32 cellular contexts compared by ENCODE assay signal in the genomic region with DNA sequence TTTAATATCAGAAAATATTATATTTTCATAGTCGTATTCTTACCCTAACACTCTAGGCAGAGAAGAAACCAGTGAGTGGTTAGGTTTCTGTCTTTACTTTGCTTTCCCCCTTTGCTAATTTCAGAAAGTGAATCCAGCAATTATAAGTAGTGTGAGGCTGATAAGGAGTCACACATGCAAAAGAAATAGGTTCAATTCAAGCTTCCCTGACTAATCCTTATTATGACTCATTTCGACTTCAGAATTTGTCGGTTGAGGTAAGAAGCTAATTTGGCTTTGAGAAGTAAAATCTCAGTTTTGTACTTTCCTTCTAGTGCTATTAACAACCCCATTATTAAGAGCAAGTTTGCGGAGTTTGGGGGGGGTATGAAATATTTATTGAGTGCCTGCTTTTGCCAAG. TPM values are rescaled to one million over a fixed set of nuclear protein-coding genes. Genes with fewer than 3 reads are reported as not detected.
DNase-seq lines count a peak whose midpoint lies in the region; ATAC-seq, FAIRE-seq and TF ChIP-seq lines count a peak whose summit lies in the region.
"Had no signal": no experiment of that assay in that cellular context is flagged by ENCODE, and none has a peak within 500 bp of the region (broad histone marks: within the 10 kb centered on the region; RNA-seq: fewer than 3 reads in every experiment).

No MANE protein-coding gene starts in this region.

- TF ChIP-seq EP300 in suprapubic skin (IDR thresholded peaks at IDR 0.05): no peak
- no peak for TF ChIP-seq EP300 in HepG2 (IDR thresholded peaks at IDR 0.05; ENCODE audit: low read depth in 2 of 2, low read length in 2 of 2)
- TF ChIP-seq EP300 in HepG2 (CRISPR knock-in tag; IDR thresholded peaks at IDR 0.05; ENCODE audit: borderline replicate concordance): no peak

- H3K79me2 ChIP-seq in HepG2 (ENCODE audit: insufficient read depth, low read length): no peaks in the 10 kb centered on the region

- in situ Hi-C loops in Caki2 (cut with HindIII; ENCODE audit: low pct_unique_long_range_greater_than_20kb, low sequenced_read_pairs): no loop called here
- in situ Hi-C loops in HepG2 (cut with HindIII; ENCODE audit: extremely low pct_ligation_motif_present, low pct_unique_long_range_greater_than_20kb): no loop called here

- CTCF ChIA-PET in HepG2 (lab: Yijun Ruan, JAX; ENCODE audit: low intra/inter-chr PET ratio, low total read pairs): no interaction called here

- H3K36me3 ChIP-seq in suprapubic skin (no peaks in the 10 kb centered on the region), HepG2 (replicated peaks in 1 of 2; ENCODE audit: control insufficient read depth in 1 of 2, insufficient read depth in 2 of 2, low read length in 2 of 2) (no peaks in the 10 kb centered on the region)
- H3K36me3 ChIP-seq: breast epithelium had no signal

- POLR2A ChIA-PET in HepG2 (lab: Yijun Ruan, JAX): no interaction called here

- H3K27ac ChIP-seq in suprapubic skin (no peak overlapping the region), HepG2 (ENCODE audit: extremely low read length, insufficient read depth, low read length) (no peak overlapping the region)
- H3K27ac ChIP-seq: breast epithelium, GM23248, HL-60, PC-9, skin epidermis had no signal

- H3K4me3 ChIP-seq in suprapubic skin: no peak overlapping the region
- H3K4me3 ChIP-seq in HepG2 (replicated peaks in 1 of 3; ENCODE audit: insufficient read depth in 1 of 3, low read depth in 2 of 3, low read length in 3 of 3): no peak overlapping the region
- H3K4me3 ChIP-seq: breast epithelium, GM23248, PC-9, skin epidermis had no signal

- TF ChIP-seq RAD21 in HepG2 (CRISPR knock-in tag; IDR thresholded peaks at IDR 0.05): no peak

- WGBS in suprapubic skin: 87% methylated on average over 4 of the region's 4 CpGs
- WGBS in HepG2 (ENCODE audit: low lambda C conversion rate): 11% methylated on average over 4 of the region's 4 CpGs

- H3K27me3 ChIP-seq in suprapubic skin (no peaks in the 10 kb centered on the region), HepG2 (ENCODE audit: control insufficient read depth in 1 of 2, insufficient read depth in 2 of 2, low read length in 2 of 2) (no peaks in the 10 kb centered on the region; a peak in 1 of 5 replicates)
- H3K27me3 ChIP-seq: BE2C, breast epithelium had no signal

- peaks cover 5% of the 10 kb centered on the region for H3K4me1 ChIP-seq in suprapubic skin
- no peaks in the 10 kb centered on the region for H3K4me1 ChIP-seq in HepG2 (ENCODE audit: insufficient read depth, low read length)
- H3K4me1 ChIP-seq: breast epithelium had no signal

- no peak overlapping the region for H3K4me2 ChIP-seq in HepG2 (ENCODE audit: low read depth, low read length)
- H3K4me2 ChIP-seq: PC-9 had no signal

- no peak for FAIRE-seq in HepG2 (lab: Jason Lieb, UNC)
- FAIRE-seq: colon, endothelial cell of umbilical vein, GM12892, TTC549 had no signal

- H3K9me3 ChIP-seq in suprapubic skin (no peaks in the 10 kb centered on the region), HepG2 (ENCODE audit: low read length) (no peaks in the 10 kb centered on the region)
- H3K9me3 ChIP-seq: BE2C, breast epithelium had no signal

- no peak overlapping the region for H2AFZ ChIP-seq in HepG2 (ENCODE audit: low read length)
- H2AFZ ChIP-seq: GM23248, PC-9 had no signal

- no TSS peak for BruUV-seq in HepG2 (replicated peaks; lab: Mats Ljungman, UMichigan)

- intact Hi-C loops in HepG2 (cut with micrococcal nuclease; ENCODE audit: unreplicated experiment): no loop called here

- no peak for TF ChIP-seq CTCF in suprapubic skin (IDR thresholded peaks at IDR 0.05)
- TF ChIP-seq CTCF in HepG2 (CRISPR knock-in tag; IDR thresholded peaks at IDR 0.05): no peak

- TF ChIP-seq POLR2A in suprapubic skin (IDR thresholded peaks at IDR 0.05) (no peak), HepG2 (IDR thresholded peaks at IDR 0.05; ENCODE audit: insufficient read depth in 1 of 2, low read depth in 2 of 2, low read length in 2 of 2) (no peak)

- ATAC-seq in HG02852 (IDR thresholded peaks at IDR 0.05; ENCODE audit: unreplicated experiment) (peak; percentile 43), esophagus mucosa (peak; percentile 35), HG03520 (IDR thresholded peaks at IDR 0.05; ENCODE audit: unreplicated experiment) (no peak), HepG2 (no peak)
- ATAC-seq: activated CD8-positive, alpha-beta T cell treated with anti-CD3 and anti-CD28 coated beads for 36 hours; CD8-positive, alpha-beta T cell; left colon; natural killer cell treated with Interleukin-12 subunit alpha and Interleukin-12 subunit beta and Interleukin-15 and Interleukin-18, amount 100 ng/mL, for 72 hours; Right ventricle myocardium inferior; stimulated activated memory B cell treated with anti-CD40 and anti-IgM and Interleukin-4, amounts not matched to agents 10 μg/mL and 1 μg/mL and 100 μg/mL, for 72 hours; T-helper 17 cell had no signal

- H3K9ac ChIP-seq in HepG2 (ENCODE audit: insufficient read depth, low read depth, low read length): no peak overlapping the region
- H3K9ac ChIP-seq: GM23248 had no signal

- DNase-seq in Caki2 (ENCODE audit: low read depth) (peak; percentile 6), OCI-M1 (lab: John Stamatoyannopoulos, UW) (peak; percentile 26), suprapubic skin (ENCODE audit: low spot score in 2 of 2) (no peak), HepG2 (ENCODE audit: low spot score) (no peak), DMS153 (lab: John Stamatoyannopoulos, UW) (no peak)
- DNase-seq: activated CD8-positive, alpha-beta memory T cell treated with anti-CD3 and anti-CD28 coated beads, Interleukin-2, amount 50 U/mL, for 48 hours; activated CD8-positive, alpha-beta T cell treated with anti-CD3 and anti-CD28 coated beads for 36 hours; activated naive CD4-positive, alpha-beta T cell treated with anti-CD3 and anti-CD28 coated beads for 36 hours; amygdala; BE2C; CD8-positive, alpha-beta T cell; DMS 273 treated with DMSO at 0.1 percent for 48 hours; GM23248; hypothalamus; left colon; PC-9; T-helper 17 cell had no signal

- H4K20me1 ChIP-seq in HepG2 (ENCODE audit: insufficient read depth, low read length): no peaks in the 10 kb centered on the region

TF ChIP-seq in HepG2, 621 proteins besides CTCF, POLR2A, EP300 and RAD21:
- TF ChIP-seq ARNT (IDR thresholded peaks at IDR 0.05): no peak
- no peak for TF ChIP-seq MED8 (CRISPR knock-in tag; IDR thresholded peaks at IDR 0.05; ENCODE audit: insufficient replicate concordance)
TF ChIP-seq in HepG2: peak in this region for 0.

RNA-seq across cellular contexts. Expression of a gene that starts 22.4 kb away (rescaled TPM):
- 0.70 and 1.2 TPM in 2 replicates for total RNA-seq in Caki2 (2014; rRNA removed; shearing (Covaris generic); ENCODE audit: low replicate concordance)
- total RNA-seq in esophagus mucosa (0.40 TPM), suprapubic skin (10 to 100 TPM in 1 of 4 donors, 1 to 10 TPM in 3; 2.8 to 10.1 (median 4.6) TPM), HepG2 (2016; rRNA removed; fragmentation: Illumina TruSeq; extraction: Trizol) (not detected in 2 replicates)
- not detected in 2 replicates for total RNA-seq in HepG2 (2016; cell fraction: cytosol; rRNA removed; fragmentation: Illumina TruSeq; extraction: Trizol; ENCODE audit: low read depth)
- not detected in 2 replicates for total RNA-seq in HepG2 (2016; cell fraction: insoluble cytoplasmic fraction; rRNA removed; fragmentation: Illumina TruSeq; extraction: Trizol)
- total RNA-seq in HepG2 (2016; cell fraction: membrane; rRNA removed; fragmentation: Illumina TruSeq; extraction: Trizol): not detected in 2 replicates
- total RNA-seq in HepG2 (2016; cell fraction: nucleus; rRNA removed; fragmentation: Illumina TruSeq; extraction: Trizol): not detected in 2 replicates
- polyA plus RNA-seq in HepG2 (2011; rRNA removed): not detected in 2 replicates
- not detected in 2 replicates for polyA plus RNA-seq in HepG2 (2011; cell fraction: cytosol; rRNA removed)
- not detected in 2 replicates for polyA plus RNA-seq in HepG2 (2011; cell fraction: nucleus; rRNA removed)
- polyA plus RNA-seq in HepG2 (2012): not detected in 2 replicates
- polyA plus RNA-seq in HepG2 (2016; cell fraction: cytosol; fragmentation: Illumina TruSeq; extraction: Trizol; ENCODE audit: low read depth): not detected in 2 replicates
- polyA plus RNA-seq in HepG2 (2016; cell fraction: insoluble cytoplasmic fraction; fragmentation: Illumina TruSeq; extraction: Trizol; ENCODE audit: low read depth): not detected in 2 replicates
- not detected in 2 replicates for polyA plus RNA-seq in HepG2 (2016; cell fraction: membrane; fragmentation: Illumina TruSeq; extraction: Trizol; ENCODE audit: low read depth)
- polyA plus RNA-seq in HepG2 (2016; cell fraction: nucleus; fragmentation: Illumina TruSeq; extraction: Trizol; ENCODE audit: insufficient read depth, low read depth): not detected in 2 replicates
- 0.65 TPM in 1 of 2 replicates, not detected in the other for polyA minus RNA-seq in HepG2 (2011; rRNA and poly(A)+ RNA removed; ENCODE audit: low replicate concordance)
- polyA minus RNA-seq in HepG2 (2011; cell fraction: cytosol; rRNA and poly(A)+ RNA removed): not detected in 2 replicates
- polyA minus RNA-seq in HepG2 (2011; cell fraction: nucleus; rRNA and poly(A)+ RNA removed): not detected in 2 replicates
- total RNA-seq: activated CD8-positive, alpha-beta T cell treated with anti-CD3 and anti-CD28 coated beads for 36 hours; activated naive CD4-positive, alpha-beta T cell treated with anti-CD3 and anti-CD28 coated beads for 36 hours; CD8-positive, alpha-beta T cell; endothelial cell of umbilical vein; GM23248; lung microvascular endothelial cell; natural killer cell treated with Interleukin-12 subunit alpha and Interleukin-12 subunit beta and Interleukin-15 and Interleukin-18, amount 100 ng/mL, for 72 hours; PC-9; pulmonary artery endothelial cell; T-helper 17 cell had no signal
- polyA plus RNA-seq: endothelial cell of umbilical vein, GM23248 had no signal

Comparison
In these comparisons a context has a peak if more than half of its experiments do, and no peak if none do; other contexts are left out.
1. DNase-seq: peak in Caki2 (single experiment) and OCI-M1 (single experiment); none in suprapubic skin (0 of 2), HepG2 (single experiment) and DMS153 (single experiment).
2. ATAC-seq: peak in HG02852 (single experiment) and esophagus mucosa (single experiment); none in HG03520 (single experiment) and HepG2 (single experiment).